In genomic region chr20:1272368-1273155, GRCh38 we compare ENCODE assay signal across 1 cellular context.
A peak's percentile ranks its signal among the peaks of the same experiment; 100 is the strongest.
TF ChIP-seq lines count a peak whose summit lies in the region.

No MANE protein-coding gene starts in this region.

TF ChIP-seq in K562, 482 proteins besides CTCF, POLR2A, EP300 and RAD21:
- TF ChIP-seq ZNF316 (IDR thresholded peaks at IDR 0.05) (peak; percentile 67), ZBTB5 (IDR thresholded peaks at IDR 0.05) (no peak), C11orf30 (IDR thresholded peaks at IDR 0.05; ENCODE audit: low read depth) (peak; percentile 45; the same call in 1 of the 2 replicates)
